Comparison of ENCODE assay signal across 18 cellular contexts in genomic region chr2:85269959-85270358, GRCh38. TPM values are rescaled to one million over a fixed set of nuclear protein-coding genes. Genes with fewer than 3 reads are reported as not detected.
DNase-seq lines count a peak whose midpoint lies in the region; ATAC-seq, FAIRE-seq and TF ChIP-seq lines count a peak whose summit lies in the region.
"Had no signal": no experiment of that assay in that cellular context is flagged by ENCODE, and none has a peak within 500 bp of the region (broad histone marks: within the 10 kb centered on the region; RNA-seq: fewer than 3 reads in every experiment).

No MANE protein-coding gene starts in this region.

- H3K36me3 ChIP-seq in astrocyte (ENCODE audit: insufficient read depth, low read length) (no peaks in the 10 kb centered on the region), kidney (ENCODE audit: control insufficient read depth in 1 of 2, insufficient read depth in 2 of 2, low read length in 2 of 2) (no peaks in the 10 kb centered on the region), sigmoid colon (no peaks in the 10 kb centered on the region), HAP-1 (replicated peaks) (no peaks in the 10 kb centered on the region)
- no peaks in the 10 kb centered on the region for H3K36me3 ChIP-seq in CD8-positive, alpha-beta T cell (ENCODE audit: insufficient read depth, low read length)

- CTCF ChIA-PET in CD8-positive, alpha-beta T cell (lab: Charles Lee) = interaction anchor here (1.1 to 8.1 kb wide), 4 partner anchors 10 to 29 kb away, joined by 4 to 180 read pairs (median 46); no protein-coding TSS in a partner anchor

- no peak overlapping the region for H3K9ac ChIP-seq in astrocyte (ENCODE audit: low read length)
- H3K9ac ChIP-seq in kidney (ENCODE audit: low read length in 2 of 2) = no peak overlapping the region

- DNase-seq in NCI-H1092 treated with DMSO at 0.1 percent for 48 hours (lab: John Stamatoyannopoulos, UW) (peak; percentile 80), astrocyte (ENCODE audit: low read depth) (peak; percentile 22), kidney (no peak), sigmoid colon (no peak), kidney glomerular epithelial cell (lab: John Stamatoyannopoulos, UW) (no peak), NCI-H1694 (lab: John Stamatoyannopoulos, UW) (no peak), HAP-1 (ENCODE audit: low spot score in 2 of 2) (no peak)
- no peak for DNase-seq in CD8-positive, alpha-beta T cell
- DNase-seq: activated CD8-positive, alpha-beta memory T cell treated with anti-CD3 and anti-CD28 coated beads, Interleukin-2, amount 50 U/mL, for 4 hours; GOT3; head of caudate nucleus; MM.1S; NCI-H524; RPMI8226; stimulated activated CD4-positive, alpha-beta T cell treated with anti-CD3 and anti-CD28 coated beads, Interleukin-4, amount 100 ng/mL, for 1 hour; stimulated activated naive CD4-positive, alpha-beta T cell treated with Interleukin-2 at 50 U/mL for 16 hours had no signal

- no peaks in the 10 kb centered on the region for H3K27me3 Mint-ChIP-seq in astrocyte (ENCODE audit: low read depth, unreplicated experiment)
- peaks cover 18% of the 10 kb centered on the region for H3K27me3 Mint-ChIP-seq in CD8-positive, alpha-beta T cell (ENCODE audit: low read depth)

- TF ChIP-seq CTCF in astrocyte (IDR thresholded peaks at IDR 0.05; ENCODE audit: insufficient read depth, low read depth, low read length) (no peak), kidney (IDR thresholded peaks at IDR 0.05; ENCODE audit: borderline replicate concordance, extremely low read depth, insufficient read depth) (no peak), sigmoid colon (IDR thresholded peaks at IDR 0.05) (no peak)
- TF ChIP-seq CTCF in CD8-positive, alpha-beta T cell (IDR thresholded peaks at IDR 0.05) = no peak

- H3K4me2 ChIP-seq in astrocyte (ENCODE audit: low read length) = no peak overlapping the region

- H3K27me3 ChIP-seq in astrocyte (ENCODE audit: insufficient read depth, low read length) (no peaks in the 10 kb centered on the region), sigmoid colon (no peaks in the 10 kb centered on the region), HAP-1 (ENCODE audit: low read depth) (no peaks in the 10 kb centered on the region)
- no peaks in the 10 kb centered on the region for H3K27me3 ChIP-seq in CD8-positive, alpha-beta T cell (ENCODE audit: insufficient read depth, low read length)

- H3K4me1 ChIP-seq in astrocyte (ENCODE audit: insufficient read depth, low read length) (peaks cover 22% of the 10 kb centered on the region), kidney (ENCODE audit: control insufficient read depth in 1 of 2, insufficient read depth in 1 of 2, low read depth in 1 of 2, low read length in 2 of 2) (peaks cover 0 to 15% of the 10 kb centered on the region in 2 donors), sigmoid colon (peaks cover 0 to 36% (median 17%) of the 10 kb centered on the region in 4 donors), HAP-1 (0 out of 2 replicates have a peak, but pooled peaks cover 3% of the 10 kb centered on the region)
- H3K4me1 ChIP-seq in CD8-positive, alpha-beta T cell (ENCODE audit: insufficient read depth, low read length) = no peaks in the 10 kb centered on the region

- TF ChIP-seq EP300 in sigmoid colon (IDR thresholded peaks at IDR 0.05) = no peak

- no peak overlapping the region for H3K27ac Mint-ChIP-seq in astrocyte (ENCODE audit: unreplicated experiment)
- H3K27ac Mint-ChIP-seq in CD8-positive, alpha-beta T cell = no peak overlapping the region
- H3K27ac Mint-ChIP-seq: B cell, memory B cell had no signal

- no peaks in the 10 kb centered on the region for H4K20me1 ChIP-seq in astrocyte (ENCODE audit: insufficient read depth, low read length)

- H3K27ac ChIP-seq in astrocyte (ENCODE audit: low read depth, low read length) (no peak overlapping the region), kidney (ENCODE audit: low read depth in 2 of 2, low read length in 2 of 2) (peak overlapping the region; percentile 23 to 60), sigmoid colon (peak overlapping the region; percentile 12 to 40 (median 24))
- no peak overlapping the region for H3K27ac ChIP-seq in CD8-positive, alpha-beta T cell (ENCODE audit: low read depth, low read length)

- POLR2A ChIA-PET in CD8-positive, alpha-beta T cell (lab: Charles Lee) = interaction anchor here (0.5 kb wide), 1 partner anchor 252 kb away, joined by 3 read pairs; no protein-coding TSS in a partner anchor

- in situ Hi-C loops in HAP-1 (cut with MboI; ENCODE audit: low sequenced_read_pairs) = no loop called here

- H3K9me3 ChIP-seq in astrocyte (ENCODE audit: insufficient read depth, low read depth, low read length) = no peaks in the 10 kb centered on the region
- no peaks in the 10 kb centered on the region for H3K9me3 ChIP-seq in kidney (ENCODE audit: control insufficient read depth in 1 of 2, low read length in 2 of 2)
- H3K9me3 ChIP-seq in sigmoid colon = no peaks in the 10 kb centered on the region
- no peaks in the 10 kb centered on the region for H3K9me3 ChIP-seq in CD8-positive, alpha-beta T cell (ENCODE audit: low read length)
- no peaks in the 10 kb centered on the region for H3K9me3 ChIP-seq in HAP-1

- H3K4me1 Mint-ChIP-seq in astrocyte (ENCODE audit: low read depth, unreplicated experiment) = peaks cover 21% of the 10 kb centered on the region
- H3K4me1 Mint-ChIP-seq in CD8-positive, alpha-beta T cell (ENCODE audit: low read depth) = no peaks in the 10 kb centered on the region
- H3K4me1 Mint-ChIP-seq: B cell, memory B cell had no signal

- H3K4me3 ChIP-seq in astrocyte (ENCODE audit: insufficient read depth, low read depth, low read length) (no peak overlapping the region), kidney (ENCODE audit: low read length in 2 of 2) (peak overlapping the region in 1 of 2 donors; percentile 13), sigmoid colon (no peak overlapping the region), HAP-1 (no peak overlapping the region)
- no peak overlapping the region for H3K4me3 ChIP-seq in CD8-positive, alpha-beta T cell (ENCODE audit: low read depth, low read length)

- peaks cover 2% of the 10 kb centered on the region for H3K36me3 Mint-ChIP-seq in astrocyte (ENCODE audit: low read depth, unreplicated experiment)
- no peaks in the 10 kb centered on the region for H3K36me3 Mint-ChIP-seq in CD8-positive, alpha-beta T cell
- H3K36me3 Mint-ChIP-seq: memory B cell had no signal

- no peaks in the 10 kb centered on the region for H3K9me3 Mint-ChIP-seq in astrocyte (ENCODE audit: unreplicated experiment)
- no peaks in the 10 kb centered on the region for H3K9me3 Mint-ChIP-seq in CD8-positive, alpha-beta T cell
- H3K9me3 Mint-ChIP-seq: memory B cell had no signal

- H3K4me3 Mint-ChIP-seq in astrocyte (ENCODE audit: unreplicated experiment) = no peak overlapping the region
- no peak overlapping the region for H3K4me3 Mint-ChIP-seq in CD8-positive, alpha-beta T cell
- H3K4me3 Mint-ChIP-seq: B cell, memory B cell had no signal

- intact Hi-C loops in kidney (cut with DNase I) (loop anchor here (10.0 kb wide), 1 partner anchor 135 kb away; the partner anchor contains the start of gene TCF7L1), sigmoid colon (cut with DNase I) (no loop called here)
- intact Hi-C loops in CD8-positive, alpha-beta T cell (cut with DNase I, micrococcal nuclease) = no loop called here

- H3K79me2 ChIP-seq in astrocyte (ENCODE audit: insufficient read depth, low read length) = no peaks in the 10 kb centered on the region

- FAIRE-seq in astrocyte (lab: Jason Lieb, UNC) (no peak), kidney (lab: Jason Lieb, UNC) (no peak)

- no peak for ATAC-seq in CD8-positive, alpha-beta T cell

- 17 to 50% methylated on average over 6 of the region's 6 CpGs for WGBS in sigmoid colon, 2 donors

- no peak for TF ChIP-seq POLR2A in sigmoid colon (IDR thresholded peaks at IDR 0.05)

- no peak overlapping the region for H2AFZ ChIP-seq in astrocyte (ENCODE audit: low read depth, low read length)

RNA-seq across cellular contexts. Expression of gene TGOLN2, which starts 57.8 kb away (rescaled TPM):
- total RNA-seq in astrocyte = 86.7 and 90.8 TPM in 2 replicates
- total RNA-seq in kidney = 175 TPM
- 71.8 TPM for polyA plus RNA-seq in kidney (ENCODE audit: insufficient read depth, low read depth, low replicate concordance)
- 10 to 100 TPM; 78.9 to 95.0 (median 80.8) TPM for total RNA-seq in sigmoid colon
- 10 to 100 TPM; 12.6 to 85.8 (median 20.8) TPM for polyA plus RNA-seq in sigmoid colon
- total RNA-seq in CD8-positive, alpha-beta T cell = 100 to 1,000 TPM; 127 to 128 TPM

Comparison
In these comparisons a context has a peak if more than half of its experiments do, and no peak if none do; other contexts are left out.
1. DNase-seq: peak in NCI-H1092 treated with DMSO at 0.1 percent for 48 hours (single experiment) and astrocyte (single experiment); none in kidney (single experiment), sigmoid colon (single experiment), kidney glomerular epithelial cell (single experiment), NCI-H1694 (single experiment), CD8-positive, alpha-beta T cell (0 of 7) and HAP-1 (0 of 2).
2. H3K27ac ChIP-seq: peak in kidney (2 of 2) and sigmoid colon (4 of 4); none in astrocyte (single experiment) and CD8-positive, alpha-beta T cell (single experiment).